In the genomic region with DNA sequence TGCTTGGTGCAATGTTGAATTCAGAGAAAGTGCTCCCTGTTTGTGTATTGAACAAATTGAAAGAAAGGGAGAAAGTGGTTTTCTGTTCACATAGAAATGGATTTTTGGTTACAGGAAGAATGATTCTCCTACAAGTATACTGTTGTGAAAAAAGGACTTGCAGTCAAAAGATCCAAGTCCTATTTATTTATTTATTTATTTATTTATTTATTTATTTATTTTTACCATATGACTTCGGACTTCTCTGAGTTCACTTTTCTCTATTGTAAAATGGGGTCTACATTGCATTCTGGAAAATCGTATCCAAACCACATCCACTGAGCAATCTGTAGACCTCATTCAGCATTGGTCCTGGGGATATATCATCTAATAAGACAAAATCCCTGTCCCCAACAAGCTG, we compare ENCODE assay signal across 34 cellular contexts.
"Had no signal": no experiment of that assay in that cellular context is flagged by ENCODE, and none has a peak within 500 bp of the region (broad histone marks: within the 10 kb centered on the region; RNA-seq: fewer than 3 reads in every experiment).

No MANE protein-coding gene starts in this region.

- FAIRE-seq: TTC549 had no signal

- H3K27me3 Mint-ChIP-seq: activated B cell treated with CpG ODN at 0.5 μM for 24 hours; activated CD4-positive, alpha-beta memory T cell treated with anti-CD3 and anti-CD28 coated beads, Interleukin-2, amount 10 ng/mL, durations not matched to agents 7 days and 5 days; activated CD4-positive, alpha-beta T cell treated with anti-CD3 and anti-CD28 coated beads, Interleukin-2, amount 10 ng/mL, durations not matched to agents 7 days and 5 days; activated CD8-positive, alpha-beta memory T cell treated with anti-CD3 and anti-CD28 coated beads, Interleukin-2, amount 10 ng/mL, durations not matched to agents 7 days and 5 days; activated naive CD4-positive, alpha-beta T cell treated with anti-CD3 and anti-CD28 coated beads, Interleukin-2, amount 50 U/mL, for 24 hours; activated naive CD8-positive, alpha-beta T cell; activated naive CD8-positive, alpha-beta T cell treated with anti-CD3 and anti-CD28 coated beads, Interleukin-2, amount 10 ng/mL, durations not matched to agents 7 days and 5 days; activated naive CD8-positive, alpha-beta T cell treated with anti-CD3 and anti-CD28 coated beads, Interleukin-2, amount 50 U/mL, for 24 hours; activated T-cell treated with anti-CD3 and anti-CD28 coated beads, Interleukin-2, amount 50 U/mL, for 24 hours; central memory CD8-positive, alpha-beta T cell had no signal

- H3K36me3 Mint-ChIP-seq: brain had no signal

- H3K4me3 Mint-ChIP-seq: activated B cell treated with CpG ODN at 0.5 μM for 24 hours; activated CD4-positive, alpha-beta memory T cell treated with anti-CD3 and anti-CD28 coated beads, Interleukin-2, amount 10 ng/mL, durations not matched to agents 7 days and 5 days; activated CD4-positive, alpha-beta T cell treated with anti-CD3 and anti-CD28 coated beads, Interleukin-2, amount 10 ng/mL, durations not matched to agents 7 days and 5 days; activated CD8-positive, alpha-beta memory T cell treated with anti-CD3 and anti-CD28 coated beads, Interleukin-2, amount 10 ng/mL, durations not matched to agents 7 days and 5 days; activated CD8-positive, alpha-beta T cell treated with anti-CD3 and anti-CD28 coated beads, Interleukin-2, amount 10 ng/mL, durations not matched to agents 7 days and 5 days; activated naive CD4-positive, alpha-beta T cell treated with anti-CD3 and anti-CD28 coated beads, Interleukin-2, amount 10 ng/mL, durations not matched to agents 7 days and 5 days; activated naive CD4-positive, alpha-beta T cell treated with anti-CD3 and anti-CD28 coated beads, Interleukin-2, amount 50 U/mL, for 24 hours; activated naive CD8-positive, alpha-beta T cell; activated naive CD8-positive, alpha-beta T cell treated with anti-CD3 and anti-CD28 coated beads, Interleukin-2, amount 10 ng/mL, durations not matched to agents 7 days and 5 days; activated naive CD8-positive, alpha-beta T cell treated with anti-CD3 and anti-CD28 coated beads, Interleukin-2, amount 50 U/mL, for 24 hours; activated T-cell treated with anti-CD3 and anti-CD28 coated beads, Interleukin-2, amount 50 U/mL, for 24 hours; brain; central memory CD8-positive, alpha-beta T cell; T-helper 1 cell treated with Interleukin-12 subunit alpha and Interleukin-12 subunit beta and Interleukin-4 antibody, amounts not matched to agents 30 μg/mL and 1 μg/mL, for 36 hours; T-helper 2 cell treated with Interferon-gamma antibody and Interleukin-4, amounts not matched to agents 5 μg/mL and 100 μg/mL, for 36 hours had no signal

- H3K27ac Mint-ChIP-seq: activated B cell treated with CpG ODN at 0.5 μM for 24 hours; activated CD4-positive, alpha-beta memory T cell treated with anti-CD3 and anti-CD28 coated beads, Interleukin-2, amount 10 ng/mL, durations not matched to agents 7 days and 5 days; activated CD4-positive, alpha-beta T cell treated with anti-CD3 and anti-CD28 coated beads, Interleukin-2, amount 10 ng/mL, durations not matched to agents 7 days and 5 days; activated CD8-positive, alpha-beta memory T cell treated with anti-CD3 and anti-CD28 coated beads, Interleukin-2, amount 10 ng/mL, durations not matched to agents 7 days and 5 days; activated CD8-positive, alpha-beta T cell treated with anti-CD3 and anti-CD28 coated beads, Interleukin-2, amount 10 ng/mL, durations not matched to agents 7 days and 5 days; activated naive CD4-positive, alpha-beta T cell treated with anti-CD3 and anti-CD28 coated beads, Interleukin-2, amount 10 ng/mL, durations not matched to agents 7 days and 5 days; activated naive CD8-positive, alpha-beta T cell; activated naive CD8-positive, alpha-beta T cell treated with anti-CD3 and anti-CD28 coated beads, Interleukin-2, amount 10 ng/mL, durations not matched to agents 7 days and 5 days; activated naive CD8-positive, alpha-beta T cell treated with anti-CD3 and anti-CD28 coated beads, Interleukin-2, amount 50 U/mL, for 24 hours; activated T-cell treated with anti-CD3 and anti-CD28 coated beads, Interleukin-2, amount 50 U/mL, for 24 hours; activated T-helper 2 cell treated with anti-CD3 and anti-CD28 coated beads, Interferon-gamma antibody, Interleukin-2, Interleukin-4, amounts not matched to agents 10 μg/mL and 5 μg/mL and 100 μg/mL, durations not matched to agents 14 hours and 24 hours and 36 hours; brain; T-helper 1 cell treated with Interleukin-12 subunit alpha and Interleukin-12 subunit beta and Interleukin-4 antibody, amounts not matched to agents 30 μg/mL and 1 μg/mL, for 36 hours; T-helper 2 cell treated with Interferon-gamma antibody and Interleukin-4, amounts not matched to agents 5 μg/mL and 100 μg/mL, for 36 hours had no signal

- H3K27ac ChIP-seq: ascending aorta, cardiac muscle cell, VCaP had no signal

- H3K27me3 ChIP-seq: ascending aorta, cardiac muscle cell had no signal

- DNase-seq: activated B cell treated with CpG ODN at 0.5 μM for 24 hours; activated CD4-positive, alpha-beta memory T cell treated with anti-CD3 and anti-CD28 coated beads, Interleukin-2, amount 10 ng/mL, durations not matched to agents 7 days and 5 days; activated CD4-positive, alpha-beta T cell treated with anti-CD3 and anti-CD28 coated beads for 48 hours; activated CD4-positive, alpha-beta T cell treated with anti-CD3 and anti-CD28 coated beads, Interleukin-2, amount 10 ng/mL, durations not matched to agents 7 days and 5 days; activated CD4-positive, alpha-beta T cell treated with anti-CD3 and anti-CD28 coated beads, Interleukin-2, amount 50 U/mL, for 48 hours; activated CD4-positive, CD25-positive, alpha-beta regulatory T cell treated with anti-CD3 and anti-CD28 coated beads, Interleukin-2, amount 50 U/mL, for 72 hours; activated CD8-positive, alpha-beta memory T cell treated with anti-CD3 and anti-CD28 coated beads for 24 hours; activated CD8-positive, alpha-beta memory T cell treated with anti-CD3 and anti-CD28 coated beads, Interleukin-2, amount 10 ng/mL, durations not matched to agents 7 days and 5 days; activated CD8-positive, alpha-beta T cell treated with anti-CD3 and anti-CD28 coated beads, Interleukin-2, amount 10 ng/mL, durations not matched to agents 7 days and 5 days; activated effector memory CD4-positive, alpha-beta T cell treated with Interleukin-2 at 50 U/mL for 16 hours; activated gamma-delta T cell; activated naive CD4-positive, alpha-beta T cell treated with anti-CD3 and anti-CD28 coated beads, Interleukin-2, amount 10 ng/mL, durations not matched to agents 7 days and 5 days; activated naive CD4-positive, alpha-beta T cell treated with Interleukin-2 at 50 U/mL for 16 hours; activated naive CD8-positive, alpha-beta T cell treated with anti-CD3 and anti-CD28 coated beads, Interleukin-2, amount 10 ng/mL, durations not matched to agents 7 days and 5 days; activated T-cell treated with anti-CD3 and anti-CD28 coated beads, Interleukin-2, amount 50 U/mL, for 24 hours; amygdala; anterior cingulate cortex; caudate nucleus; cerebellar nuclear complex; T-helper 1 cell; T-helper 2 cell; T-helper 9 cell had no signal

- H3K36me3 ChIP-seq: ascending aorta, cardiac muscle cell had no signal

- H3K4me3 ChIP-seq: ascending aorta, cardiac muscle cell had no signal

- H3K9me3 Mint-ChIP-seq: central memory CD8-positive, alpha-beta T cell had no signal

- ATAC-seq: activated CD8-positive, alpha-beta memory T cell treated with anti-CD3 and anti-CD28 coated beads, Interleukin-2, amount 10 ng/mL, durations not matched to agents 7 days and 5 days; activated CD8-positive, alpha-beta T cell treated with anti-CD3 and anti-CD28 coated beads, Interleukin-2, amount 10 ng/mL, durations not matched to agents 7 days and 5 days; activated naive CD8-positive, alpha-beta T cell treated with anti-CD3 and anti-CD28 coated beads, Interleukin-2, amount 50 U/mL, for 24 hours had no signal
